In genomic region chr10:131475803-131476202, GRCh38 we compare ENCODE assay signal across 23 cellular contexts.
"Had no signal": no experiment of that assay in that cellular context is flagged by ENCODE, and none has a peak within 500 bp of the region (broad histone marks: within the 10 kb centered on the region; RNA-seq: fewer than 3 reads in every experiment).

No MANE protein-coding gene starts in this region.

- H3K4me3 Mint-ChIP-seq: immature natural killer cell; natural killer cell treated with Interleukin-12 subunit alpha and Interleukin-12 subunit beta and Interleukin-15 and Interleukin-18, amount 100 ng/mL, for 72 hours; type B pancreatic cell had no signal

- ATAC-seq: gastroesophageal sphincter; natural killer cell treated with Interleukin-12 subunit alpha and Interleukin-12 subunit beta and Interleukin-15 and Interleukin-18, amount 100 ng/mL, for 72 hours had no signal

- H3K36me3 ChIP-seq: esophagus squamous epithelium, gastroesophageal sphincter, left ventricle myocardium inferior, neutrophil, right atrium auricular region, stomach, thoracic aorta had no signal

- DNase-seq: effector memory CD4-positive, alpha-beta T cell; esophagus squamous epithelium; foreskin fibroblast; immature natural killer cell; left ventricle myocardium inferior; mesenchymal stem cell; midbrain; posterior cingulate gyrus; small intestine; stimulated activated CD4-positive, alpha-beta T cell treated with anti-CD3 and anti-CD28 coated beads, Interleukin-12 subunit alpha, Interleukin-12 subunit beta, amount 100 ng/mL, for 4 hours; stimulated activated naive CD4-positive, alpha-beta T cell; stomach; substantia nigra had no signal

- H3K36me3 Mint-ChIP-seq: immature natural killer cell; natural killer cell treated with Interleukin-12 subunit alpha and Interleukin-12 subunit beta and Interleukin-15 and Interleukin-18, amount 100 ng/mL, for 72 hours; type B pancreatic cell had no signal

- H3K27me3 ChIP-seq: right atrium auricular region had no signal

- H3K4me1 Mint-ChIP-seq: immature natural killer cell had no signal

- H3K9me3 ChIP-seq: esophagus squamous epithelium, gastroesophageal sphincter, left ventricle myocardium inferior, neutrophil, right atrium auricular region, stomach, thoracic aorta had no signal

- FAIRE-seq: keratinocyte, small intestine, urothelium cell line had no signal

- H3K27ac ChIP-seq: epithelial cell of prostate, esophagus squamous epithelium, gastroesophageal sphincter, left ventricle myocardium inferior, neutrophil, right atrium auricular region, stomach, thoracic aorta had no signal

- H3K4me1 ChIP-seq: esophagus squamous epithelium, gastroesophageal sphincter, left ventricle myocardium inferior, right atrium auricular region had no signal

- H3K4me3 ChIP-seq: esophagus squamous epithelium, gastroesophageal sphincter, left ventricle myocardium inferior, lung, right atrium auricular region, stomach, thoracic aorta had no signal

- H3K27ac Mint-ChIP-seq: immature natural killer cell; natural killer cell treated with Interleukin-12 subunit alpha and Interleukin-12 subunit beta and Interleukin-15 and Interleukin-18, amount 100 ng/mL, for 72 hours; type B pancreatic cell had no signal

- H3K9me3 Mint-ChIP-seq: natural killer cell treated with Interleukin-12 subunit alpha and Interleukin-12 subunit beta and Interleukin-15 and Interleukin-18, amount 100 ng/mL, for 72 hours; type B pancreatic cell had no signal
